ENCODE assay signal across 8 cellular contexts in genomic region chr6:27503436-27504030, GRCh38. TPM values are rescaled to one million over a fixed set of nuclear protein-coding genes. Genes with fewer than 3 reads are reported as not detected.
DNase-seq lines count a peak whose midpoint lies in the region; ATAC-seq, FAIRE-seq and TF ChIP-seq lines count a peak whose summit lies in the region.

No MANE protein-coding gene starts in this region.

- TF ChIP-seq RAD21 in Ishikawa (IDR thresholded peaks at IDR 0.05; ENCODE audit: low read depth) = no peak; the same call in 1 of the 2 replicates

- DNase-seq in AG04449 (ENCODE audit: low read depth, low spot score) = peak; percentile 26
- peak; percentile 76 to 84 for DNase-seq in SJSA1 (ENCODE audit: low read depth in 1 of 2, low spot score in 2 of 2)
- DNase-seq in activated gamma-delta T cell treated with Interleukin-2 at 50 U/mL for 16 hours = peak; percentile 74
- peak; percentile 73 for DNase-seq in glomerular endothelial cell (ENCODE audit: extremely low read depth, low read depth, low spot score)
- DNase-seq in pancreas = peak in 5 of 6 donors; percentile 30 to 67 (median 61)
- peak; percentile 31 to 78 for DNase-seq in tibial nerve (ENCODE audit: low spot score in 2 of 2)

- H3K9me3 ChIP-seq in SJSA1 (replicated peaks) (no peaks in the 10 kb centered on the region), pancreas (no peaks in the 10 kb centered on the region), tibial nerve (no peaks in the 10 kb centered on the region)

- peak; percentile 37 for ATAC-seq in GM18909 (IDR thresholded peaks at IDR 0.05; ENCODE audit: poor library complexity, unreplicated experiment)
- peak; percentile 75 to 90 (median 80) for ATAC-seq in pancreas

- H3K4me3 ChIP-seq in AG04449 (ENCODE audit: low read depth, low read length) = peak overlapping the region; percentile 62
- H3K4me3 ChIP-seq in SJSA1 = peak overlapping the region; percentile 39
- peak overlapping the region in 3 of 4 donors; percentile 12 to 38 (median 29) for H3K4me3 ChIP-seq in pancreas
- H3K4me3 ChIP-seq in tibial nerve = peak overlapping the region; percentile 28 to 52 (median 40)

- no peak for FAIRE-seq in pancreas (lab: Jason Lieb, UNC)

- intact Hi-C loops in pancreas (cut with DNase I) = no loop called here

- POLR2A ChIA-PET in AG04449 (lab: Yijun Ruan, JAX) = no interaction called here

- H3K27ac ChIP-seq in SJSA1 (no peak overlapping the region), pancreas (no peak overlapping the region), tibial nerve (peak overlapping the region in 2 of 4 donors; percentile 57 to 59)

- TF ChIP-seq POLR2A in tibial nerve (IDR thresholded peaks at IDR 0.05) = no peak

- no peaks in the 10 kb centered on the region for H3K4me1 ChIP-seq in SJSA1 (replicated peaks)
- peaks cover 0 to 6% (median 0%) of the 10 kb centered on the region in 3 donors for H3K4me1 ChIP-seq in pancreas
- peaks cover 0 to 19% (median 4%) of the 10 kb centered on the region in 4 donors for H3K4me1 ChIP-seq in tibial nerve

- WGBS in pancreas, 2 donors = 5 to 6% methylated on average over 21 of the region's 21 CpGs
- WGBS in tibial nerve, 2 donors = 3 to 6% methylated on average over 21 of the region's 21 CpGs

- CTCF ChIA-PET in AG04449 (lab: Yijun Ruan, JAX) = interaction anchor here (1.5 to 4.5 kb wide), 3 partner anchors 13 to 343 kb away, joined by 4 to 30 read pairs (median 4); no protein-coding TSS in a partner anchor

- 0 out of 2 replicates have a peak, but pooled peaks have one; percentile 14 for TF ChIP-seq EP300 in Ishikawa (IDR thresholded peaks at IDR 0.05; ENCODE audit: borderline replicate concordance)
- peak in 1 of 2 donors; percentile 40 for TF ChIP-seq EP300 in tibial nerve (IDR thresholded peaks at IDR 0.05)

- H3K27me3 ChIP-seq in SJSA1 (replicated peaks) = no peaks in the 10 kb centered on the region
- peaks cover 0 to 4% (median 2%) of the 10 kb centered on the region in 4 donors for H3K27me3 ChIP-seq in pancreas
- peaks cover 0 to 19% of the 10 kb centered on the region in 2 donors for H3K27me3 ChIP-seq in tibial nerve

- no peak for TF ChIP-seq CTCF in AG04449 (IDR thresholded peaks at IDR 0.05; ENCODE audit: insufficient read depth, low read length, missing control alignments)
- TF ChIP-seq CTCF in pancreas (IDR thresholded peaks at IDR 0.05) = no peak
- TF ChIP-seq CTCF in tibial nerve (IDR thresholded peaks at IDR 0.05) = no peak

- no peaks in the 10 kb centered on the region for H3K36me3 ChIP-seq in SJSA1
- H3K36me3 ChIP-seq in pancreas = no peaks in the 10 kb centered on the region
- H3K36me3 ChIP-seq in tibial nerve = no peaks in the 10 kb centered on the region

TF ChIP-seq in Ishikawa, 13 proteins besides CTCF, POLR2A, EP300 and RAD21:
- TF ChIP-seq NFIC (IDR thresholded peaks at IDR 0.05) = 0 out of 2 replicates have a peak, but pooled peaks have one; percentile 29
- peak; percentile 82 for TF ChIP-seq TEAD4 (IDR thresholded peaks at IDR 0.05)
- TF ChIP-seq EGR1 (IDR thresholded peaks at IDR 0.05) = no peak
- no peak for TF ChIP-seq TAF1 (IDR thresholded peaks at IDR 0.05; ENCODE audit: low read depth)
- TF ChIP-seq YY1 (IDR thresholded peaks at IDR 0.05; ENCODE audit: low read depth) = 0 out of 2 replicates have a peak, but pooled peaks have one; percentile 25
- TF ChIP-seq MAX (IDR thresholded peaks at IDR 0.05) = no peak
- no peak; the same call in 1 of the 2 replicates for TF ChIP-seq TCF12 (IDR thresholded peaks at IDR 0.05; ENCODE audit: low read depth)
- peak; percentile 71; the same call in 1 of the 2 replicates for TF ChIP-seq ZBTB7A (IDR thresholded peaks at IDR 0.05; ENCODE audit: low read depth)
- TF ChIP-seq FOXM1 (IDR thresholded peaks at IDR 0.05; ENCODE audit: borderline replicate concordance, low read depth) = no peak
- TF ChIP-seq REST (IDR thresholded peaks at IDR 0.05; ENCODE audit: low read depth) = no peak
- TF ChIP-seq CEBPB (IDR thresholded peaks at IDR 0.05) = 0 out of 2 replicates have a peak, but pooled peaks have one; percentile 33
- TF ChIP-seq USF1 (IDR thresholded peaks at IDR 0.05) = no peak
- no peak for TF ChIP-seq CREB1 (IDR thresholded peaks at IDR 0.05; ENCODE audit: low read depth)

RNA-seq across cellular contexts. Expression of gene ZNF184, which starts 30.6 kb away (rescaled TPM):
- 10.3 and 11.3 TPM in 2 replicates for total RNA-seq in SJSA1 (2014; rRNA removed; shearing (Covaris generic))
- total RNA-seq in glomerular endothelial cell (4.6 and 6.1 TPM in 2 replicates), pancreas (1 to 10 TPM; 1.6 to 4.6 (median 2.6) TPM), tibial nerve (10 to 100 TPM in 2 of 4 donors, 1 to 10 TPM in 2; 6.1 to 10.7 (median 8.9) TPM)
- 1 to 10 TPM; 1.1 to 1.9 TPM for polyA plus RNA-seq in pancreas

Comparison
In these comparisons a context has a peak if more than half of its experiments do, and no peak if none do; other contexts are left out.
1. DNase-seq: peak in every context shown above with its lines; median percentile 80 in SJSA1; 74 in activated gamma-delta T cell treated with Interleukin-2 at 50 U/mL for 16 hours; 73 in glomerular endothelial cell; 61 in pancreas; 54 in tibial nerve; 26 in AG04449.